ENCODE assay signal across 1 cellular context in genomic region chr16:10629592-10629963, GRCh38.
TF ChIP-seq lines count a peak whose summit lies in the region.

No MANE protein-coding gene starts in this region.

TF ChIP-seq in SK-N-SH treated with all-trans-retinoic acid at 6 μM for 48 hours, 23 proteins besides CTCF, POLR2A, EP300 and RAD21 (continued from another document):
- no peak for TF ChIP-seq TSHZ2 (CRISPR knock-in tag; IDR thresholded peaks at IDR 0.05)
- no peak for TF ChIP-seq CSDC2 (CRISPR knock-in tag; IDR thresholded peaks at IDR 0.05)
- TF ChIP-seq OSR1 (CRISPR knock-in tag; IDR thresholded peaks at IDR 0.05): no peak
